In genomic region chr20:46324379-46324778, GRCh38 we compare ENCODE assay signal across 15 cellular contexts. TPM values are rescaled to one million over a fixed set of nuclear protein-coding genes. Genes with fewer than 3 reads are reported as not detected.
DNase-seq lines count a peak whose midpoint lies in the region; ATAC-seq, FAIRE-seq and TF ChIP-seq lines count a peak whose summit lies in the region.
"Had no signal": no experiment of that assay in that cellular context is flagged by ENCODE, and none has a peak within 500 bp of the region (broad histone marks: within the 10 kb centered on the region; RNA-seq: fewer than 3 reads in every experiment).

No MANE protein-coding gene starts in this region.

- peak; percentile 63 for FAIRE-seq in HTR-8/SVneo (lab: Jason Lieb, UNC)
- FAIRE-seq: A549 had no signal

- ATAC-seq in GM21619 (IDR thresholded peaks at IDR 0.05; ENCODE audit: unreplicated experiment) = no peak

- no peak for DNase-seq in HTR-8/SVneo (ENCODE audit: insufficient read length, low spot score)
- DNase-seq in NCI-H1694 (lab: John Stamatoyannopoulos, UW) = peak; percentile 52
- DNase-seq in epithelial cell of esophagus (ENCODE audit: low read depth) = peak; percentile 73
- DNase-seq in myocyte (ENCODE audit: low read depth) = peak; percentile 33
- no peak for DNase-seq in iPS-NIHi11 (ENCODE audit: low spot score)
- DNase-seq in NCI-H748 treated with DMSO at 0.1 percent for 48 hours (lab: John Stamatoyannopoulos, UW) = no peak
- DNase-seq: CD8-positive, alpha-beta T cell had no signal

- no peak overlapping the region for H3K4me3 ChIP-seq in epithelial cell of esophagus (ENCODE audit: low read length)
- H3K4me3 ChIP-seq: A549 had no signal

- TF ChIP-seq CTCF in epithelial cell of esophagus (IDR thresholded peaks at IDR 0.05; ENCODE audit: insufficient read depth, low read depth, low read length, missing control alignments) = no peak

RNA-seq across cellular contexts. Expression of gene CDH22, which starts 16.1 kb away (rescaled TPM):
- total RNA-seq in myocyte = not detected in 2 replicates
- polyA plus RNA-seq in myocyte (2012) = not detected
- total RNA-seq: CD8-positive, alpha-beta T cell; H4; HFFc6; IMR-90 had no signal
- polyA plus RNA-seq: A549, AG04450, BJ, CD14-positive monocyte, IMR-90 had no signal

Comparison
In these comparisons a context has a peak if more than half of its experiments do, and no peak if none do; other contexts are left out.
1. DNase-seq: peak in NCI-H1694 (single experiment), epithelial cell of esophagus (single experiment) and myocyte (single experiment); none in HTR-8/SVneo (single experiment), iPS-NIHi11 (single experiment) and NCI-H748 treated with DMSO at 0.1 percent for 48 hours (single experiment).